Comparison of ENCODE assay signal across 9 cellular contexts in the genomic region with DNA sequence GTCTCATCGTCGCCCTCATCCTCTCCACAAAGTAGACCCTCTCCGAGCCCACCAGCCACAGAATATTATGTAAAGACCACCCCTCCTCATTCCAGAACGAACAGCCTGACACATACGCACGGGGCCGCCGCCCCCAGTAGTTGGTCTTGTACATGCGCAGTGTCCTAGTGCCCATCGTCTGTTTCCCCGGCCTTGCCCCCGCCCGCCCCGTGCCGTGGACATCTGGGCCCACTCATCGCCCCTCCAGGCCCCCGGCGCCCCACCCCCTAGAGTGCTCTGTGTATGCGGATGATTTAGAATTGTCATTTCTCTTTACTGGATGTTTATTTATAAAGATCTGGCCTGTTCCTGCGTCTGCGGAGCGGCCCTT. TPM values are rescaled to one million over a fixed set of nuclear protein-coding genes. Genes with fewer than 3 reads are reported as not detected.
DNase-seq lines count a peak whose midpoint lies in the region; ATAC-seq, FAIRE-seq and TF ChIP-seq lines count a peak whose summit lies in the region.
"Had no signal": no experiment of that assay in that cellular context is flagged by ENCODE, and none has a peak within 500 bp of the region (broad histone marks: within the 10 kb centered on the region; RNA-seq: fewer than 3 reads in every experiment).

No MANE protein-coding gene starts in this region.

- H2BK120ac ChIP-seq in mesendoderm (ENCODE audit: low read depth, low read length), result no peak overlapping the region

- no peak for DNase-seq in CD4-positive, alpha-beta memory T cell
- DNase-seq in RWPE2 (ENCODE audit: low spot score) (no peak), epithelial cell of proximal tubule (ENCODE audit: low read depth) (no peak), DMS79 (lab: John Stamatoyannopoulos, UW) (no peak), NCI-H1417 treated with DMSO at 0.1 percent for 48 hours (lab: John Stamatoyannopoulos, UW) (no peak), mesendoderm (no peak), small intestine (no peak)

- CTCF ChIA-PET in CD4-positive, alpha-beta memory T cell (lab: Charles Lee; ENCODE audit: partially characterized antibody), result interaction anchor here (0.9 kb wide), 1 partner anchor 13 kb away, joined by 4 read pairs; no protein-coding TSS in a partner anchor

- H3K4ac ChIP-seq in mesendoderm (ENCODE audit: low read depth, low read length), result no peak overlapping the region

- FAIRE-seq in small intestine (lab: Jason Lieb, UNC), result no peak

- H3K18ac ChIP-seq in mesendoderm (ENCODE audit: low read length), result no peak overlapping the region

- peaks cover 0 to 1% of the 10 kb centered on the region in 2 donors for H3K27me3 Mint-ChIP-seq in CD4-positive, alpha-beta memory T cell

- H3K9me3 ChIP-seq in CD4-positive, alpha-beta memory T cell (ENCODE audit: control insufficient read depth in 1 of 2, low read length in 2 of 2), result no peaks in the 10 kb centered on the region
- H3K9me3 ChIP-seq in RWPE2 (ENCODE audit: severe bottlenecking) (no peaks in the 10 kb centered on the region), parathyroid adenoma (ENCODE audit: control insufficient read depth, low read length) (no peaks in the 10 kb centered on the region), small intestine (ENCODE audit: control insufficient read depth, low read depth) (no peaks in the 10 kb centered on the region)

- no peak overlapping the region for H2BK5ac ChIP-seq in mesendoderm (ENCODE audit: low read length)

- peaks cover 63% of the 10 kb centered on the region for H3K4me1 ChIP-seq in CD4-positive, alpha-beta memory T cell (ENCODE audit: insufficient read depth, low read length)
- peaks cover 17% of the 10 kb centered on the region for H3K4me1 ChIP-seq in RWPE2 (ENCODE audit: insufficient read depth, poor library complexity, severe bottlenecking)
- peaks cover 38% of the 10 kb centered on the region for H3K4me1 ChIP-seq in parathyroid adenoma
- no peaks in the 10 kb centered on the region for H3K4me1 ChIP-seq in mesendoderm (ENCODE audit: control insufficient read depth, low read depth, low read length)
- H3K4me1 ChIP-seq in small intestine (ENCODE audit: control insufficient read depth in 2 of 2, insufficient read depth in 1 of 2, low read depth in 1 of 2, low read length in 1 of 2), result peaks cover 3 to 15% of the 10 kb centered on the region in 2 donors

- peaks cover 19% of the 10 kb centered on the region for H3K79me1 ChIP-seq in mesendoderm (ENCODE audit: low read length)

- no peak overlapping the region for H3K4me3 ChIP-seq in CD4-positive, alpha-beta memory T cell (ENCODE audit: low read length in 2 of 2)
- H3K4me3 ChIP-seq in RWPE2 (ENCODE audit: severe bottlenecking) (no peak overlapping the region), epithelial cell of proximal tubule (ENCODE audit: low read depth, low read length) (peak overlapping the region; percentile 60), parathyroid adenoma (ENCODE audit: low read depth, low read length) (peak overlapping the region; percentile 37), mesendoderm (ENCODE audit: low read length) (no peak overlapping the region), small intestine (ENCODE audit: low read depth in 1 of 2, low read length in 2 of 2) (peak overlapping the region in 1 of 2 donors; percentile 59)

- no peak overlapping the region for H3K23ac ChIP-seq in mesendoderm (ENCODE audit: low read length)

- no peak overlapping the region for H2AK5ac ChIP-seq in mesendoderm (ENCODE audit: low read length)

- no peak overlapping the region for H2AFZ ChIP-seq in parathyroid adenoma

- no peak overlapping the region for H4K5ac ChIP-seq in mesendoderm (ENCODE audit: low read length)

- no peak overlapping the region for H4K8ac ChIP-seq in mesendoderm (ENCODE audit: low read depth, low read length)

- H3K9me3 Mint-ChIP-seq in CD4-positive, alpha-beta memory T cell, result peaks cover 0 to 10% (median 0%) of the 10 kb centered on the region in 8 donors

- H2BK15ac ChIP-seq in mesendoderm (replicated peaks; ENCODE audit: low read depth), result no peak overlapping the region

- H3K36me3 ChIP-seq in CD4-positive, alpha-beta memory T cell (ENCODE audit: insufficient read depth, low read length), result peaks cover 5% of the 10 kb centered on the region
- H3K36me3 ChIP-seq in RWPE2 (ENCODE audit: low read depth) (peaks cover 29% of the 10 kb centered on the region), parathyroid adenoma (ENCODE audit: control insufficient read depth, insufficient read depth, low read length) (no peaks in the 10 kb centered on the region), mesendoderm (ENCODE audit: control insufficient read depth, insufficient read depth, low read length) (no peaks in the 10 kb centered on the region), small intestine (ENCODE audit: control insufficient read depth in 2 of 2, insufficient read depth in 2 of 2, low read length in 2 of 2) (no peaks in the 10 kb centered on the region)

- TF ChIP-seq CTCF in RWPE2 (IDR thresholded peaks at IDR 0.05; ENCODE audit: poor library complexity, severe bottlenecking) (no peak), epithelial cell of proximal tubule (conservative IDR thresholded peaks at IDR 0.05; ENCODE audit: low read depth, low read length) (no peak), parathyroid adenoma (IDR thresholded peaks at IDR 0.05) (no peak)

- no peak for ATAC-seq in RWPE2 (ENCODE audit: low read depth)

- peaks cover 42 to 74% (median 61%) of the 10 kb centered on the region in 4 donors for H3K4me1 Mint-ChIP-seq in CD4-positive, alpha-beta memory T cell

- no peaks in the 10 kb centered on the region for H3K27me3 ChIP-seq in CD4-positive, alpha-beta memory T cell (ENCODE audit: insufficient read depth, low read length)
- H3K27me3 ChIP-seq in RWPE2 (ENCODE audit: insufficient read depth, poor library complexity, severe bottlenecking) (no peaks in the 10 kb centered on the region), parathyroid adenoma (ENCODE audit: control insufficient read depth, insufficient read depth, low read length) (no peaks in the 10 kb centered on the region), mesendoderm (ENCODE audit: insufficient read depth, low read length, poor library complexity) (no peaks in the 10 kb centered on the region), small intestine (ENCODE audit: control insufficient read depth in 2 of 2, insufficient read depth in 2 of 2, low read length in 2 of 2) (no peaks in the 10 kb centered on the region)

- POLR2A ChIA-PET in CD4-positive, alpha-beta memory T cell (lab: Charles Lee; ENCODE audit: partially characterized antibody), result interaction anchor here (0.6 to 7.0 kb wide), 14 partner anchors 9 to 1210 kb away, joined by 3 to 170 read pairs (median 4); a partner anchor contains a TSS

- H3K4me3 Mint-ChIP-seq in CD4-positive, alpha-beta memory T cell, result peak overlapping the region; percentile 72 to 94 (median 79)

- intact Hi-C loops in CD4-positive, alpha-beta memory T cell (cut with micrococcal nuclease), result loop anchor here (10.0 kb wide), 1 partner anchor 255 kb away; a partner anchor contains a TSS

- no peak overlapping the region for H3K56ac ChIP-seq in mesendoderm (ENCODE audit: low read length)

- peak overlapping the region; percentile 91 to 96 (median 95) for H3K27ac Mint-ChIP-seq in CD4-positive, alpha-beta memory T cell

- H3K9ac ChIP-seq in parathyroid adenoma (no peak overlapping the region), mesendoderm (ENCODE audit: low read length) (no peak overlapping the region)

- H3K27ac ChIP-seq in CD4-positive, alpha-beta memory T cell (ENCODE audit: low read depth, low read length), result peak overlapping the region; percentile 49
- H3K27ac ChIP-seq in RWPE2 (ENCODE audit: poor library complexity, severe bottlenecking) (peak overlapping the region; percentile 38), parathyroid adenoma (peak overlapping the region; percentile 47), mesendoderm (ENCODE audit: low read depth, low read length) (no peak overlapping the region), small intestine (ENCODE audit: low read depth in 1 of 2, low read length in 1 of 2) (peak overlapping the region in 1 of 2 donors; percentile 82)

- H3K4me2 ChIP-seq in parathyroid adenoma (ENCODE audit: low read length), result peak overlapping the region; percentile 57
- no peak overlapping the region for H3K4me2 ChIP-seq in mesendoderm (ENCODE audit: low read length)

- no CpG with 5 or more reads among the region's 22 CpGs for WGBS in mesendoderm (ENCODE audit: extremely low coverage, insufficient coverage, low lambda C conversion rate)
- 37 to 41% (median 39%) methylated on average over 22 of the region's 22 CpGs for WGBS in small intestine, 3 donors

- peaks cover 13 to 55% of the 10 kb centered on the region in 2 donors for H3K36me3 Mint-ChIP-seq in CD4-positive, alpha-beta memory T cell

- peaks cover 47% of the 10 kb centered on the region for H3K79me2 ChIP-seq in parathyroid adenoma
- peaks cover 46% of the 10 kb centered on the region for H3K79me2 ChIP-seq in mesendoderm (ENCODE audit: control insufficient read depth, insufficient read depth, low read length)

RNA-seq across cellular contexts. Expression of a gene that starts 0.5 kb away (rescaled TPM):
- 100 to 1,000 TPM; 114 to 121 TPM for total RNA-seq in CD4-positive, alpha-beta memory T cell
- 10 to 100 TPM; 17.0 to 22.3 TPM for polyA plus RNA-seq in CD4-positive, alpha-beta memory T cell
- total RNA-seq in epithelial cell of proximal tubule, result 32.7 and 41.1 TPM in 2 replicates
- 8.0 TPM for polyA plus RNA-seq in mesendoderm (2013, experiment 1 of 2)
- 8.4 TPM for polyA plus RNA-seq in mesendoderm (2013, experiment 2 of 2)
- polyA plus RNA-seq in small intestine, result 10 to 100 TPM; 26.7 to 41.3 (median 30.6) TPM

RNA-seq across cellular contexts. Expression of a gene that starts 5.9 kb away (rescaled TPM):
- total RNA-seq in CD4-positive, alpha-beta memory T cell, result 100 to 1,000 TPM; 125 to 129 TPM
- polyA plus RNA-seq in CD4-positive, alpha-beta memory T cell, result 10 to 100 TPM; 57.5 to 81.6 TPM
- total RNA-seq in epithelial cell of proximal tubule, result 32.4 and 46.6 TPM in 2 replicates
- 279 TPM for polyA plus RNA-seq in mesendoderm (2013, experiment 1 of 2)
- 280 TPM for polyA plus RNA-seq in mesendoderm (2013, experiment 2 of 2)
- 100 to 1,000 TPM in 1 of 3 donors, 10 to 100 TPM in 2; 74.5 to 187 (median 98.1) TPM for polyA plus RNA-seq in small intestine

RNA-seq across cellular contexts. Expression of a gene that starts 11.5 kb away (rescaled TPM):
- total RNA-seq in CD4-positive, alpha-beta memory T cell, result 1 to 10 TPM; 1.7 to 3.0 TPM
- 1 to 10 TPM; 1.9 to 5.0 TPM for polyA plus RNA-seq in CD4-positive, alpha-beta memory T cell
- not detected in 2 replicates for total RNA-seq in epithelial cell of proximal tubule
- polyA plus RNA-seq in mesendoderm (2013, experiment 1 of 2), result not detected
- polyA plus RNA-seq in mesendoderm (2013, experiment 2 of 2), result not detected
- polyA plus RNA-seq in small intestine, result 1 to 10 TPM in 1 of 3 donors, under 1 TPM in 2; 0.66 to 1.4 (median 0.89) TPM
- total RNA-seq: posterior vena cava had no signal

RNA-seq across cellular contexts. Expression of a gene that starts 18.1 kb away (rescaled TPM):
- total RNA-seq in CD4-positive, alpha-beta memory T cell, result 10 to 100 TPM; 61.2 to 71.3 TPM
- 10 to 100 TPM; 26.4 to 42.1 TPM for polyA plus RNA-seq in CD4-positive, alpha-beta memory T cell
- total RNA-seq in epithelial cell of proximal tubule, result 16.4 and 16.5 TPM in 2 replicates
- 15.7 TPM for polyA plus RNA-seq in mesendoderm (2013, experiment 1 of 2)
- polyA plus RNA-seq in mesendoderm (2013, experiment 2 of 2), result 15.0 TPM
- 10 to 100 TPM; 22.2 to 34.0 (median 30.4) TPM for polyA plus RNA-seq in small intestine

RNA-seq across cellular contexts. Expression of a gene that starts 44.8 kb away (rescaled TPM):
- 10 to 100 TPM in 1 of 2 experiments, 1 to 10 TPM in 1; 9.6 to 13.7 TPM for total RNA-seq in CD4-positive, alpha-beta memory T cell
- polyA plus RNA-seq in CD4-positive, alpha-beta memory T cell, result 1 to 10 TPM; 1.3 to 1.8 TPM
- 7.8 and 9.1 TPM in 2 replicates for total RNA-seq in epithelial cell of proximal tubule
- 4.3 TPM for polyA plus RNA-seq in mesendoderm (2013, experiment 1 of 2)
- polyA plus RNA-seq in mesendoderm (2013, experiment 2 of 2), result 4.4 TPM
- 1 to 10 TPM in 2 of 3 donors, under 1 TPM in 1; 0.81 to 4.8 (median 1.6) TPM for polyA plus RNA-seq in small intestine

Comparison
In these comparisons a context has a peak if more than half of its experiments do, and no peak if none do; other contexts are left out.
1. H3K4me3 ChIP-seq: peak in epithelial cell of proximal tubule (single experiment) and parathyroid adenoma (single experiment); none in CD4-positive, alpha-beta memory T cell (0 of 2), RWPE2 (single experiment) and mesendoderm (single experiment).